In genomic region chr1:220785166-220786056, GRCh38 we compare ENCODE assay signal across 13 cellular contexts. TPM values are rescaled to one million over a fixed set of nuclear protein-coding genes. Genes with fewer than 3 reads are reported as not detected.
DNase-seq lines count a peak whose midpoint lies in the region; ATAC-seq and TF ChIP-seq lines count a peak whose summit lies in the region.
"Had no signal": no experiment of that assay in that cellular context is flagged by ENCODE, and none has a peak within 500 bp of the region (broad histone marks: within the 10 kb centered on the region; RNA-seq: fewer than 3 reads in every experiment).

No MANE protein-coding gene starts in this region.

- H3K9me3 Mint-ChIP-seq in mesothelial cell of epicardium: no peaks in the 10 kb centered on the region

- ATAC-seq in thoracic aorta (ENCODE audit: insufficient number of reproducible peaks, low FRiP score, low read depth): no peak

- H3K4me1 Mint-ChIP-seq in mesothelial cell of epicardium: peaks cover 16% of the 10 kb centered on the region

- 78% methylated on average over 11 of the region's 11 CpGs for WGBS in HUES64

- no peaks in the 10 kb centered on the region for H3K27me3 Mint-ChIP-seq in mesothelial cell of epicardium (ENCODE audit: low read depth)

- no peak for DNase-seq in mesothelial cell of epicardium (ENCODE audit: low spot score in 2 of 2, unreplicated experiment in 2 of 2)
- DNase-seq in thoracic aorta (ENCODE audit: low spot score): no peak
- no peak for DNase-seq in amygdala (lab: John Stamatoyannopoulos, UW)
- no peak for DNase-seq in T-helper 1 cell
- no peak for DNase-seq in D341Med (ENCODE audit: low spot score)
- DNase-seq: NCI-H345; stimulated activated CD4-positive, alpha-beta T cell treated with anti-CD3 and anti-CD28 coated beads, Interleukin-2, amount 100 ng/mL, for 48 hours; stimulated activated naive CD4-positive, alpha-beta T cell; T-helper 9 cell had no signal

- H3K9me3 ChIP-seq in HUES64 (ENCODE audit: insufficient read depth, low read depth, low read length): no peaks in the 10 kb centered on the region
- no peaks in the 10 kb centered on the region for H3K9me3 ChIP-seq in thoracic aorta
- H3K9me3 ChIP-seq: ovary had no signal

- H3K4me1 ChIP-seq in HUES64 (ENCODE audit: insufficient read depth, low read length) (peaks cover 16% of the 10 kb centered on the region; the same call in 1 of the 2 replicates), thoracic aorta (ENCODE audit: control insufficient read depth in 1 of 2, low read depth in 2 of 2) (peaks cover 2 to 32% of the 10 kb centered on the region in 2 donors)

- no peaks in the 10 kb centered on the region for H3K36me3 Mint-ChIP-seq in mesothelial cell of epicardium

- H3K27ac ChIP-seq in HUES64 (ENCODE audit: low read depth, low read length): no peak overlapping the region
- H3K27ac ChIP-seq in cingulate gyrus (ENCODE audit: low read depth, low read length): peak overlapping the region; percentile 71
- peak overlapping the region; percentile 67 to 68 for H3K27ac ChIP-seq in thoracic aorta

- no peak for TF ChIP-seq CTCF in mesothelial cell of epicardium (IDR thresholded peaks at IDR 0.05; ENCODE audit: unreplicated experiment)
- no peak for TF ChIP-seq CTCF in thoracic aorta (IDR thresholded peaks at IDR 0.05)

- H3K9ac ChIP-seq in HUES64 (ENCODE audit: low read depth, low read length): no peak overlapping the region

- H3K27me3 ChIP-seq in HUES64 (ENCODE audit: insufficient read depth, low read length): no peaks in the 10 kb centered on the region
- H3K27me3 ChIP-seq in thoracic aorta (replicated peaks; ENCODE audit: insufficient read depth): no peaks in the 10 kb centered on the region
- H3K27me3 ChIP-seq: ovary had no signal

- no peak overlapping the region for H3K27ac Mint-ChIP-seq in mesothelial cell of epicardium

- H3K36me3 ChIP-seq in HUES64 (ENCODE audit: insufficient read depth, low read length) (no peaks in the 10 kb centered on the region), thoracic aorta (peaks cover 3% of the 10 kb centered on the region)
- H3K36me3 ChIP-seq: ovary had no signal

- peak overlapping the region; percentile 70 for H3K4me3 ChIP-seq in HUES64 (ENCODE audit: low read length)
- peak overlapping the region; percentile 84 for H3K4me3 ChIP-seq in thoracic aorta

- peak overlapping the region; percentile 69 for H3K4me3 Mint-ChIP-seq in mesothelial cell of epicardium

RNA-seq across cellular contexts. Expression of gene MTARC1, which starts 1.3 kb away (rescaled TPM):
- 32.5 TPM for polyA plus RNA-seq in HUES64 (2013, experiment 1 of 2)
- polyA plus RNA-seq in HUES64 (2013, experiment 2 of 2): 25.3 TPM
- total RNA-seq in mesothelial cell of epicardium (10.8 to 12.1 TPM (median 11.9 TPM) in 3 replicates), thoracic aorta (1 to 10 TPM; 3.6 to 3.7 TPM)
- total RNA-seq: RPMI7951 had no signal

RNA-seq across cellular contexts. Expression of gene MTARC2, which starts 37.3 kb away (rescaled TPM):
- 2.2 TPM for polyA plus RNA-seq in HUES64 (2013, experiment 1 of 2)
- polyA plus RNA-seq in HUES64 (2013, experiment 2 of 2): 4.6 TPM
- total RNA-seq in mesothelial cell of epicardium (10.7 to 12.5 TPM (median 12.2 TPM) in 3 replicates), thoracic aorta (10 to 100 TPM; 30.4 to 32.1 TPM)
